ENCODE assay signal across 8 cellular contexts in genomic region chr7:134316539-134317344, GRCh38. TPM values are rescaled to one million over a fixed set of nuclear protein-coding genes. Genes with fewer than 3 reads are reported as not detected.
DNase-seq lines count a peak whose midpoint lies in the region; ATAC-seq, FAIRE-seq and TF ChIP-seq lines count a peak whose summit lies in the region.

Gene SLC35B4, minus strand, starts transcription at chr7:134316930. Its CDS starts 179 bp downstream, at chr7:134316751.

- no peaks in the 10 kb centered on the region for H3K9me3 ChIP-seq in DOHH2 (ENCODE audit: control insufficient read depth, insufficient read depth, low read length)
- no peaks in the 10 kb centered on the region for H3K9me3 ChIP-seq in KOPT-K1 (ENCODE audit: insufficient read depth, low read length, poor library complexity, severe bottlenecking)
- H3K9me3 ChIP-seq in esophagus squamous epithelium, result no peaks in the 10 kb centered on the region

- intact Hi-C loops in esophagus squamous epithelium (cut with DNase I), result no loop called here

- DNase-seq in RCC 7860 (ENCODE audit: low spot score) (peak; percentile 96), esophagus squamous epithelium (lab: John Stamatoyannopoulos, UW) (peak; percentile 84), myocyte (ENCODE audit: low read depth) (peak; percentile 99)
- DNase-seq in activated T-cell treated with anti-CD3 and anti-CD28 coated beads, Interleukin-2, amount 50 U/mL, for 72 hours, result peak; percentile 94 to 96
- DNase-seq in stimulated activated CD8-positive, alpha-beta memory T cell treated with anti-CD3 and anti-CD28 coated beads, Interleukin-7, amount 100 ng/mL, for 48 hours (ENCODE audit: extremely low read depth in 1 of 2, low read depth in 1 of 2), result peak; percentile 88 to 97

- peak within 1 kb of the TSS; percentile 88 for H3K27ac Mint-ChIP-seq in activated T-cell treated with anti-CD3 and anti-CD28 coated beads, Interleukin-2, amount 50 U/mL, for 72 hours

- H3K9me3 Mint-ChIP-seq in activated T-cell treated with anti-CD3 and anti-CD28 coated beads, Interleukin-2, amount 50 U/mL, for 72 hours, result no peaks in the 10 kb centered on the region

- peaks cover 39% of the 10 kb centered on the region for H3K79me2 ChIP-seq in DOHH2 (ENCODE audit: control insufficient read depth, low read length)

- TF ChIP-seq CTCF in DOHH2 (IDR thresholded peaks at IDR 0.05; ENCODE audit: low read depth, low read length, poor library complexity, severe bottlenecking) (peak; percentile 19), esophagus squamous epithelium (IDR thresholded peaks at IDR 0.05) (peak in 4 of 6 experiments; percentile 16 to 43 (median 32))

- H3K4me3 ChIP-seq in DOHH2 (ENCODE audit: low read length) (peak within 1 kb of the TSS; percentile 83), esophagus squamous epithelium (peak within 1 kb of the TSS; percentile 73 to 99 (median 92))

- H3K4me2 ChIP-seq in DOHH2 (ENCODE audit: low read length), result peak within 1 kb of the TSS; percentile 85

- no peaks in the 10 kb centered on the region for H3K27me3 Mint-ChIP-seq in activated T-cell treated with anti-CD3 and anti-CD28 coated beads, Interleukin-2, amount 50 U/mL, for 72 hours (ENCODE audit: low read depth)

- peak; percentile 92 for FAIRE-seq in RCC 7860 (lab: Jason Lieb, UNC)

- no peaks in the 10 kb centered on the region for H3F3A ChIP-seq in DOHH2 (ENCODE audit: control insufficient read depth, insufficient read depth)

- peak; percentile 99 for ATAC-seq in GM21786 (IDR thresholded peaks at IDR 0.05; ENCODE audit: unreplicated experiment)
- peak; percentile 99 for ATAC-seq in activated T-cell treated with anti-CD3 and anti-CD28 coated beads, Interleukin-2, amount 50 U/mL, for 72 hours (replicated peaks in 1 of 2)

- 0% methylated on average over 5 to 11 of the region's 69 CpGs for WGBS in esophagus squamous epithelium, 2 donors

- H3K4me1 ChIP-seq in DOHH2 (ENCODE audit: control insufficient read depth, low read length) (peaks cover 19% of the 10 kb centered on the region), esophagus squamous epithelium (peaks cover 6 to 15% (median 10%) of the 10 kb centered on the region in 3 donors)

- TF ChIP-seq POLR2A in esophagus squamous epithelium (IDR thresholded peaks at IDR 0.05), result peak in 2 of 4 donors; percentile 16 to 32

- no peak within 1 kb of the TSS for H3K27ac ChIP-seq in DOHH2 (ENCODE audit: low read depth, low read length)
- H3K27ac ChIP-seq in KOPT-K1 (ENCODE audit: low read depth, low read length, poor library complexity, severe bottlenecking), result peak within 1 kb of the TSS; percentile 56
- H3K27ac ChIP-seq in esophagus squamous epithelium, result peak within 1 kb of the TSS; percentile 81 to 93 (median 88)

- H3K4me3 Mint-ChIP-seq in activated T-cell treated with anti-CD3 and anti-CD28 coated beads, Interleukin-2, amount 50 U/mL, for 72 hours, result peak within 1 kb of the TSS; percentile 90 to 92

- no peaks in the 10 kb centered on the region; the same call in 1 of the 2 replicates for H3K9me2 ChIP-seq in DOHH2 (replicated peaks; ENCODE audit: control insufficient read depth, low read length)

- H3K27me3 ChIP-seq in DOHH2 (ENCODE audit: control insufficient read depth, low read length), result no peaks in the 10 kb centered on the region
- no peaks in the 10 kb centered on the region for H3K27me3 ChIP-seq in esophagus squamous epithelium

- H3K36me3 ChIP-seq in DOHH2 (ENCODE audit: control insufficient read depth, low read length) (peaks cover 7% of the 10 kb centered on the region), KOPT-K1 (ENCODE audit: insufficient read depth, low read length) (no peaks in the 10 kb centered on the region), esophagus squamous epithelium (no peaks in the 10 kb centered on the region)

- peaks cover 22% of the 10 kb centered on the region for H3K4me1 Mint-ChIP-seq in activated T-cell treated with anti-CD3 and anti-CD28 coated beads, Interleukin-2, amount 50 U/mL, for 72 hours (ENCODE audit: low read depth)

- H4K20me1 ChIP-seq in DOHH2 (ENCODE audit: control insufficient read depth, insufficient read depth, low read depth, low read length), result no peaks in the 10 kb centered on the region

- H3K36me3 Mint-ChIP-seq in activated T-cell treated with anti-CD3 and anti-CD28 coated beads, Interleukin-2, amount 50 U/mL, for 72 hours (ENCODE audit: insufficient read depth in 2 of 2), result peaks cover 0 to 2% of the 10 kb centered on the region in 2 donors

RNA-seq across cellular contexts. Expression of gene SLC35B4, which starts in this region (rescaled TPM):
- 10 to 100 TPM; 15.1 to 18.3 TPM for total RNA-seq in activated T-cell treated with anti-CD3 and anti-CD28 coated beads, Interleukin-2, amount 50 U/mL, for 72 hours
- total RNA-seq in esophagus squamous epithelium (1 to 10 TPM; 3.7 to 8.6 (median 7.0) TPM), myocyte (11.6 and 13.5 TPM in 2 replicates)
- polyA plus RNA-seq in myocyte (2012), result 11.6 TPM
